Comparison of ENCODE assay signal across 6 cellular contexts in the genomic region with DNA sequence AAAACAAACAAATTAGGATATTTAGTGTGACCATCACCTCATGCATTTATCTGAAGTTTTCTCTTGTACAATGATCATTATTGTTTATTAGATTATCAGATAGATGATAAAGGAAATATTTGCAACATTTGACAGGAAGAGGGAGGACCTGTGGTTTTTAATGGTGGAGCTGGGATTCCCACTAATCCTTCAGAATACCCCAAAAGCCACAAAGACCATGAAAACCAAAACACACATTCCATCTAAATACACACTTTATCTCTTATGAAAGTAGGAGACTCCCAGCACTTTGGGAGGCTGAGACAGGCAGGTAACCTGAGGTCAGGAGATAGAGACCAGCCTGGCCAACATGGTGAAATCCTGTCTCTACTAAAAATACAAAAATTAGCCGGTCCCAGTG. TPM values are rescaled to one million over a fixed set of nuclear protein-coding genes. Genes with fewer than 3 reads are reported as not detected.
"Had no signal": no experiment of that assay in that cellular context is flagged by ENCODE, and none has a peak within 500 bp of the region (broad histone marks: within the 10 kb centered on the region; RNA-seq: fewer than 3 reads in every experiment).

No MANE protein-coding gene starts in this region.

- DNase-seq: GM23248, H9, HCEC 1CT, IMR-90, KBM-7 had no signal

- H3K4me3 Mint-ChIP-seq: H9 had no signal

- H3K4me3 ChIP-seq: GM23248 had no signal

- H3K27ac Mint-ChIP-seq: H9 had no signal

RNA-seq across cellular contexts. Expression of a gene that starts 40.4 kb away (rescaled TPM):
- total RNA-seq: GM23248, H1, H9, IMR-90 had no signal

RNA-seq across cellular contexts. Expression of a gene that starts 51.4 kb away (rescaled TPM):
- total RNA-seq: GM23248, H1, H9, IMR-90 had no signal
